Comparison of ENCODE assay signal across 19 cellular contexts in genomic region chr11:83024270-83024854, GRCh38. TPM values are rescaled to one million over a fixed set of nuclear protein-coding genes. Genes with fewer than 3 reads are reported as not detected.
DNase-seq lines count a peak whose midpoint lies in the region; ATAC-seq, FAIRE-seq and TF ChIP-seq lines count a peak whose summit lies in the region.
"Had no signal": no experiment of that assay in that cellular context is flagged by ENCODE, and none has a peak within 500 bp of the region (broad histone marks: within the 10 kb centered on the region; RNA-seq: fewer than 3 reads in every experiment).

No MANE protein-coding gene starts in this region.

- POLR2A ChIA-PET in OCI-LY7 (lab: Charles Lee) (interaction anchor here (0.6 to 2.1 kb wide), 9 partner anchors 9 to 94 kb away, joined by 3 to 5 read pairs (median 3); no protein-coding TSS in a partner anchor), GM12878 (lab: Charles Lee) (interaction anchor here (1.7 kb wide), 2 partner anchors 10 to 21 kb away, joined by 5 read pairs; no protein-coding TSS in a partner anchor)

- H3K36me3 Mint-ChIP-seq in GM23338 (ENCODE audit: low read depth): no peaks in the 10 kb centered on the region
- H3K36me3 Mint-ChIP-seq in HFFc6 (ENCODE audit: low read depth): peaks cover 6% of the 10 kb centered on the region; the same call in 1 of the 2 replicates

- intact Hi-C loops in OCI-LY7 (cut with micrococcal nuclease; ENCODE audit: unreplicated experiment) (no loop called here), GM12878 (cut with micrococcal nuclease; ENCODE audit: unreplicated experiment) (no loop called here), mammary epithelial cell (cut with micrococcal nuclease) (no loop called here)

- TF ChIP-seq EP300 in GM12878 (IDR thresholded peaks at IDR 0.05; ENCODE audit: borderline replicate concordance in 1 of 2, control insufficient read depth in 1 of 2, low read depth in 2 of 2, low read length in 2 of 2): no peak

- no peaks in the 10 kb centered on the region for H3K27me3 ChIP-seq in GM23338 (ENCODE audit: insufficient read depth)
- H3K27me3 ChIP-seq in GM12878 (replicated peaks in 1 of 2; ENCODE audit: control insufficient read depth in 2 of 2, insufficient read depth in 2 of 2, low read length in 1 of 2): no peaks in the 10 kb centered on the region
- no peaks in the 10 kb centered on the region for H3K27me3 ChIP-seq in small intestine (ENCODE audit: control insufficient read depth in 2 of 2, insufficient read depth in 2 of 2, low read length in 2 of 2)
- no peaks in the 10 kb centered on the region for H3K27me3 ChIP-seq in mammary epithelial cell (ENCODE audit: insufficient read depth, low read length)
- H3K27me3 ChIP-seq: breast epithelium, suprapubic skin had no signal

- H3K9me3 Mint-ChIP-seq in GM23338: peaks cover 3% of the 10 kb centered on the region; the same call in 2 of the 3 replicates
- H3K9me3 Mint-ChIP-seq in HFFc6: no peaks in the 10 kb centered on the region
- H3K9me3 Mint-ChIP-seq: activated T-cell treated with anti-CD3 and anti-CD28 coated beads, Interleukin-2, amount 50 U/mL, for 4 hours had no signal

- CTCF ChIA-PET in OCI-LY7 (lab: Charles Lee; ENCODE audit: unreplicated experiment): interaction anchor here (1.3 kb wide), 1 partner anchor 17 kb away, joined by 5 read pairs; no protein-coding TSS in a partner anchor
- CTCF ChIA-PET in GM12878 (lab: Yijun Ruan, JAX): interaction anchor here (0.7 kb wide), 1 partner anchor 98 kb away, joined by 3 read pairs; no protein-coding TSS in a partner anchor
- CTCF ChIA-PET in mammary epithelial cell (lab: Charles Lee; ENCODE audit: low non-redundant PET): no interaction called here

- 70% methylated on average over 3 of the region's 3 CpGs for WGBS in GM12878 (ENCODE audit: insufficient coverage, insufficient replicate concordance, low lambda C conversion rate, missing lambda C conversion rate)
- WGBS in small intestine, 3 donors: 83 to 91% (median 85%) methylated on average over 3 of the region's 3 CpGs
- WGBS in mammary epithelial cell (ENCODE audit: low coverage, missing lambda C conversion rate): 90% methylated on average over 3 of the region's 3 CpGs

- no peaks in the 10 kb centered on the region for H3F3A ChIP-seq in GM23338 (replicated peaks; ENCODE audit: low read depth)

- peak; percentile 73 for FAIRE-seq in GM12878 (lab: Jason Lieb, UNC)
- FAIRE-seq in small intestine (lab: Jason Lieb, UNC): no peak
- FAIRE-seq: D721Med, frontal cortex had no signal

- H3K79me2 ChIP-seq in GM23338 (replicated peaks; ENCODE audit: insufficient read depth): peaks cover 12% of the 10 kb centered on the region
- peaks cover 96% of the 10 kb centered on the region for H3K79me2 ChIP-seq in OCI-LY7 (ENCODE audit: insufficient read depth, low read depth, low read length)
- no peaks in the 10 kb centered on the region; the same call in none of the 2 replicates for H3K79me2 ChIP-seq in GM12878 (ENCODE audit: control insufficient read depth, insufficient read depth, low read length)
- no peaks in the 10 kb centered on the region for H3K79me2 ChIP-seq in mammary epithelial cell (ENCODE audit: insufficient read depth, low read length)

- in situ Hi-C loops in GM12878 (cut with MboI): no loop called here
- in situ Hi-C loops in mammary epithelial cell (cut with MboI; ENCODE audit: low sequenced_read_pairs in 2 of 2): no loop called here

- no peak overlapping the region for H2AFZ ChIP-seq in GM23338
- no peak overlapping the region for H2AFZ ChIP-seq in OCI-LY7 (ENCODE audit: low read length)
- no peak overlapping the region for H2AFZ ChIP-seq in GM12878 (ENCODE audit: control insufficient read depth, low read depth, low read length)
- H2AFZ ChIP-seq in mammary epithelial cell (ENCODE audit: low read depth, low read length): no peak overlapping the region

- TF ChIP-seq CTCF in GM23338 (conservative IDR thresholded peaks at IDR 0.05; ENCODE audit: low read depth in 2 of 2) (no peak), OCI-LY7 (conservative IDR thresholded peaks at IDR 0.05; ENCODE audit: low read length) (no peak), GM12878 (IDR thresholded peaks at IDR 0.05 in 2 of 3, conservative IDR thresholded peaks at IDR 0.05 in 1 of 3; ENCODE audit: control insufficient read depth in 2 of 3, extremely low read depth in 1 of 3, insufficient read depth in 1 of 3, low read depth in 3 of 3, low read length in 3 of 3) (no peak), HFFc6 (IDR thresholded peaks at IDR 0.05) (no peak), mammary epithelial cell (conservative IDR thresholded peaks at IDR 0.05 in 1 of 2, IDR thresholded peaks at IDR 0.05 in 1 of 2; ENCODE audit: extremely low read depth in 1 of 2, insufficient read depth in 1 of 2, low read depth in 1 of 2, low read length in 2 of 2) (no peak)

- peaks cover 25% of the 10 kb centered on the region for H3K4me1 Mint-ChIP-seq in GM23338
- peaks cover 17% of the 10 kb centered on the region for H3K4me1 Mint-ChIP-seq in HFFc6 (ENCODE audit: low read depth)

- H3K36me3 ChIP-seq in GM23338 (ENCODE audit: insufficient read depth): no peaks in the 10 kb centered on the region
- H3K36me3 ChIP-seq in OCI-LY7 (ENCODE audit: insufficient read depth, low read length): peaks cover 47% of the 10 kb centered on the region
- H3K36me3 ChIP-seq in GM12878 (ENCODE audit: control insufficient read depth in 2 of 2, insufficient read depth in 2 of 2, low read length in 1 of 2): peaks cover 3% of the 10 kb centered on the region in 2 experiments; a peak in 3 of 4 replicates
- H3K36me3 ChIP-seq in small intestine (ENCODE audit: control insufficient read depth in 2 of 2, insufficient read depth in 2 of 2, low read length in 2 of 2): peaks cover 0 to 2% of the 10 kb centered on the region in 2 donors
- H3K36me3 ChIP-seq in mammary epithelial cell (ENCODE audit: insufficient read depth, low read length): no peaks in the 10 kb centered on the region
- H3K36me3 ChIP-seq: breast epithelium, suprapubic skin had no signal

- H3K4me2 ChIP-seq in GM23338 (peak overlapping the region; percentile 23; the same call in 1 of the 2 replicates), OCI-LY7 (ENCODE audit: low read length) (peak overlapping the region; percentile 55), GM12878 (ENCODE audit: control insufficient read depth, insufficient read depth) (peak overlapping the region; percentile 7; the same call in 1 of the 2 replicates), mammary epithelial cell (ENCODE audit: insufficient read depth, low read depth, low read length) (no peak overlapping the region)

- RAD21 ChIA-PET in GM12878 (lab: Charles Lee; ENCODE audit: unreplicated experiment): interaction anchor here (1.0 kb wide), 1 partner anchor 18 kb away, joined by 3 read pairs; no protein-coding TSS in a partner anchor

- dilution Hi-C loops in mammary epithelial cell (cut with HindIII; ENCODE audit: low sequenced_read_pairs): no loop called here

- no TSS peak for BruUV-seq in OCI-LY7 (replicated peaks; lab: Mats Ljungman, UMichigan)
- BruUV-seq in GM12878 (replicated peaks; lab: Mats Ljungman, UMichigan): no TSS peak
- no TSS peak for BruUV-seq in mammary epithelial cell (replicated peaks; lab: Mats Ljungman, UMichigan)

- H3K9me3 ChIP-seq in OCI-LY7 (ENCODE audit: low read length) (peaks cover 16% of the 10 kb centered on the region), GM12878 (replicated peaks; ENCODE audit: control insufficient read depth, insufficient read depth, low read length) (no peaks in the 10 kb centered on the region; the same call in 2 of the 3 replicates), small intestine (ENCODE audit: control insufficient read depth, low read depth) (no peaks in the 10 kb centered on the region), mammary epithelial cell (replicated peaks; ENCODE audit: insufficient read depth, low read length) (no peaks in the 10 kb centered on the region)
- H3K9me3 ChIP-seq: breast epithelium, suprapubic skin had no signal

- ATAC-seq in GM23338: no peak
- peak; percentile 44 for ATAC-seq in GM12878
- ATAC-seq: activated T-cell treated with anti-CD3 and anti-CD28 coated beads, Interleukin-2, amount 50 U/mL, for 4 hours had no signal

- H3K4me1 ChIP-seq in GM23338 (ENCODE audit: insufficient read depth) (peaks cover 24% of the 10 kb centered on the region), OCI-LY7 (ENCODE audit: insufficient read depth, low read length, poor library complexity, severe bottlenecking) (peaks cover 59% of the 10 kb centered on the region), GM12878 (ENCODE audit: control insufficient read depth, insufficient read depth, low read length) (peaks cover 16% of the 10 kb centered on the region), small intestine (ENCODE audit: control insufficient read depth in 2 of 2, insufficient read depth in 1 of 2, low read depth in 1 of 2, low read length in 1 of 2) (peaks cover 3 to 6% of the 10 kb centered on the region in 2 donors), mammary epithelial cell (ENCODE audit: insufficient read depth, low read length) (peaks cover 7% of the 10 kb centered on the region)

- H3K9ac ChIP-seq in GM12878 (ENCODE audit: control insufficient read depth, insufficient read depth, low read length): no peak overlapping the region
- H3K9ac ChIP-seq in mammary epithelial cell (ENCODE audit: insufficient read depth, low read length): no peak overlapping the region

- H3K27me3 Mint-ChIP-seq in GM23338 (ENCODE audit: insufficient read depth, low read depth, poor library complexity) (no peaks in the 10 kb centered on the region), HFFc6 (ENCODE audit: insufficient read depth) (no peaks in the 10 kb centered on the region)

- H3K27ac ChIP-seq in GM23338 (ENCODE audit: low read depth) (no peak overlapping the region), OCI-LY7 (ENCODE audit: low read depth, low read length, poor library complexity, severe bottlenecking) (peak overlapping the region; percentile 15), GM12878 (ENCODE audit: control insufficient read depth, insufficient read depth) (no peak overlapping the region), small intestine (ENCODE audit: low read depth in 1 of 2, low read length in 1 of 2) (no peak overlapping the region), mammary epithelial cell (ENCODE audit: insufficient read depth, low read depth, low read length) (no peak overlapping the region)
- H3K27ac ChIP-seq: breast epithelium, epithelial cell of prostate, suprapubic skin had no signal

- SMC1A ChIA-PET in GM12878 (lab: Charles Lee; ENCODE audit: uncharacterized antibody, unreplicated experiment): interaction anchor here (0.8 to 3.2 kb wide), 6 partner anchors 11 to 38 kb away, joined by 3 to 22 read pairs (median 4); no protein-coding TSS in a partner anchor

- H3K4me3 ChIP-seq in GM23338: no peak overlapping the region
- no peak overlapping the region for H3K4me3 ChIP-seq in OCI-LY7 (ENCODE audit: low read depth, low read length, poor library complexity, severe bottlenecking)
- H3K4me3 ChIP-seq in GM12878: no peak overlapping the region
- no peak overlapping the region for H3K4me3 ChIP-seq in small intestine (ENCODE audit: low read depth in 1 of 2, low read length in 2 of 2)
- no peak overlapping the region for H3K4me3 ChIP-seq in mammary epithelial cell (replicated peaks in 1 of 3; ENCODE audit: insufficient read depth in 1 of 3, low read depth in 2 of 3, low read length in 3 of 3)
- H3K4me3 ChIP-seq: breast epithelium, suprapubic skin had no signal

- TF ChIP-seq RAD21 in GM12878 (IDR thresholded peaks at IDR 0.05; ENCODE audit: insufficient read depth, low read depth, low read length): no peak

- H3K27ac Mint-ChIP-seq in GM23338 (no peak overlapping the region), HFFc6 (no peak overlapping the region)

- H3K4me3 Mint-ChIP-seq in GM23338 (no peak overlapping the region), HFFc6 (no peak overlapping the region)
- H3K4me3 Mint-ChIP-seq: activated T-cell treated with anti-CD3 and anti-CD28 coated beads, Interleukin-2, amount 50 U/mL, for 4 hours had no signal

- H4K20me1 ChIP-seq in GM23338 (replicated peaks; ENCODE audit: insufficient read depth) (no peaks in the 10 kb centered on the region), OCI-LY7 (ENCODE audit: insufficient read depth, low read length) (peaks cover 29% of the 10 kb centered on the region; the same call in 1 of the 2 replicates), GM12878 (ENCODE audit: control insufficient read depth, insufficient read depth) (no peaks in the 10 kb centered on the region), mammary epithelial cell (ENCODE audit: insufficient read depth, low read length) (no peaks in the 10 kb centered on the region)

- no peak for DNase-seq in GM23338 (ENCODE audit: low spot score)
- no peak for DNase-seq in OCI-LY7 (ENCODE audit: low spot score)
- no peak for DNase-seq in GM12878 (ENCODE audit: low read depth, low spot score)
- peak; percentile 37 for DNase-seq in small intestine
- DNase-seq in HFFc6: no peak
- DNase-seq in mammary epithelial cell: no peak
- DNase-seq in stimulated activated CD4-positive, alpha-beta T cell treated with anti-CD3 and anti-CD28 coated beads, Interleukin-15, amount 100 ng/mL, for 24 hours: no peak
- no peak for DNase-seq in hippocampal formation (lab: John Stamatoyannopoulos, UW)
- DNase-seq: activated CD4-positive, alpha-beta T cell treated with anti-CD3 and anti-CD28 coated beads, Interleukin-2, amount 50 U/mL, for 4 hours; activated T-cell treated with anti-CD3 and anti-CD28 coated beads, Interleukin-2, amount 50 U/mL, for 4 hours; AML-193; dermis blood vessel endothelial cell; NCI-H187 treated with DMSO at 0.1 percent for 48 hours; stimulated activated CD4-positive, alpha-beta T cell treated with anti-CD3 and anti-CD28 coated beads, Interleukin-4, amount 100 ng/mL, for 24 hours had no signal

- H3K9me2 ChIP-seq in GM23338 (ENCODE audit: insufficient read depth) (no peaks in the 10 kb centered on the region), OCI-LY7 (ENCODE audit: insufficient read depth, low read length) (no peaks in the 10 kb centered on the region)

- no peak for TF ChIP-seq POLR2A in GM12878 (IDR thresholded peaks at IDR 0.05; ENCODE audit: low read depth, low read length)

RNA-seq across cellular contexts. Expression of gene RAB30, which starts 47.3 kb away (rescaled TPM):
- 4.5 and 6.6 TPM in 2 replicates for total RNA-seq in GM23338 (2014; rRNA removed; shearing (Covaris generic))
- 2.6 and 3.3 TPM in 2 replicates for polyA plus RNA-seq in GM23338 (2016; fragmentation: Nextera tagmentation; extraction: Ambion mirVana)
- total RNA-seq in OCI-LY7 (2014; rRNA removed; shearing (Covaris generic)): 27.1 and 33.3 TPM in 2 replicates
- 132 TPM in 2 replicates for total RNA-seq in OCI-LY7 (2022)
- total RNA-seq in GM12878 (2013; cell fraction: nucleolus; rRNA removed): 49.2 and 55.3 TPM in 2 replicates
- total RNA-seq in GM12878 (2014; rRNA removed): 13.0 and 14.2 TPM in 2 replicates
- total RNA-seq in GM12878 (2014; rRNA removed; fragmentation: Illumina TruSeq; extraction: Trizol): 15.2 and 16.1 TPM in 2 replicates
- 23.9 and 24.8 TPM in 2 replicates for total RNA-seq in GM12878 (2021)
- 39.6 TPM for polyA plus RNA-seq in GM12878 (2011; ENCODE audit: low read depth)
- 23.0 and 26.7 TPM in 2 replicates for polyA plus RNA-seq in GM12878 (2011; rRNA removed)
- polyA plus RNA-seq in GM12878 (2011; cell fraction: cytosol; rRNA removed): 9.5 and 13.4 TPM in 2 replicates
- polyA plus RNA-seq in GM12878 (2011; cell fraction: nucleus; rRNA removed): 13.5 and 14.2 TPM in 2 replicates
- polyA plus RNA-seq in GM12878 (2012): 19.1 and 30.2 TPM in 2 replicates
- 22.5 and 32.9 TPM in 2 replicates for polyA plus RNA-seq in GM12878 (2014; fragmentation: Illumina TruSeq; extraction: Trizol)
- 10 to 100 TPM in 1 of 2 experiments, 1 to 10 TPM in 1; 9.8 to 14.2 TPM for polyA plus RNA-seq in GM12878 (2014; fragmentation: Nextera tagmentation; extraction: Ambion mirVana)
- 8.0 and 11.7 TPM in 2 replicates for polyA plus RNA-seq in GM12878 (2014; rRNA removed)
- polyA plus RNA-seq in GM12878 (2016; fragmentation: Nextera tagmentation; extraction: Ambion mirVana): 10 to 100 TPM; 22.2 TPM
- polyA minus RNA-seq in GM12878 (2011; rRNA and poly(A)+ RNA removed): 14.5 and 29.4 TPM in 2 replicates
- polyA minus RNA-seq in GM12878 (2011; cell fraction: cytosol; rRNA and poly(A)+ RNA removed): 6.9 and 11.0 TPM in 2 replicates
- 11.6 and 16.6 TPM in 2 replicates for polyA minus RNA-seq in GM12878 (2011; cell fraction: nucleus; rRNA and poly(A)+ RNA removed)
- polyA plus RNA-seq in small intestine: 10 to 100 TPM in 2 of 3 donors, 1 to 10 TPM in 1; 3.2 to 15.9 (median 13.0) TPM
- total RNA-seq in HFFc6 (2021; fragmentation: NEBNext Ultra II Directional; extraction: Animal tissue kit (Norgen Biotek cat#: 25700)): 10 to 100 TPM; 17.6 to 22.2 (median 19.4) TPM
- 10 to 100 TPM; 10.6 to 41.7 TPM for total RNA-seq in mammary epithelial cell
- 3.6 TPM for polyA plus RNA-seq in mammary epithelial cell
- polyA minus RNA-seq in mammary epithelial cell: 0.98 TPM
